2 cellular contexts compared by ENCODE assay signal in the genomic region with DNA sequence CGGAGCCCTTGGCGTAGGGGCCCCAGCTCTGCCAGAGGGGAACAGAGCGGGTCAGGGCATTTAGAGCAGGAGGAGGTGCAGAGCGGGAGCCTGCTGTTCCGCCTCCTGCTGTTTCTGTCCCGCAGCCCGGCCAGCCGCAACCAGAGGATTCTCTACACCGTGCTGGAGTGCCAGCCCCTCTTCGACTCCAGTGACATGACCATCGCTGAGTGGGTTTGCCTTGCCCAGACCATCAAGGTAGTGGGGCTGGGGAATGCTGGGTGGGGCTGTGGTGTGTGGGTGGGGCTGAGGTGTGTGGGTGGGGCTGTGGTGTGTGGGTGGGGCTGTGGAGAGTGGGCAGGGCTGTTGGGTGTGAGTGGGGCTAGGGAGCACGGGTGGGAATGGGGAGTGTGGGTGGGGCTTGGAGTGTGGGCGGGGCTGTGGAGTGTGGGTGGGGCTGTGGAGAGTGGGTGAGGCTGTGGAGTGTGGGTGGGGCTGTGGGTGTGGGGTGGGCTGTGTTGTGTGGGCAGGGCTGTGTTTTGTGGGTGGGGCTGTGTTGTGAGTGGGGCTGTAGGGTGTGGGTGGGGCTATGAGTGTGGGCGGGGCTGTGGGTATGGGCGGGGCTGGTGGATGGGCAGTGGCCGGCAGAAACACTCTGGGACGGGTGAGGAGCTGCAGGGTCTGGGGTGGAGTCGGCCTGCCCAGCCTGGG.
TF ChIP-seq lines count a peak whose summit lies in the region.

No MANE protein-coding gene starts in this region.

TF ChIP-seq in HepG2, 621 proteins besides CTCF, POLR2A, EP300 and RAD21:
- TF ChIP-seq SIX4 (CRISPR knock-in tag; IDR thresholded peaks at IDR 0.05) (no peak), ZNF354B (CRISPR knock-in tag; IDR thresholded peaks at IDR 0.05) (no peak), ZMAT3 (CRISPR knock-in tag; conservative IDR thresholded peaks at IDR 0.05) (no peak), RAD51 (IDR thresholded peaks at IDR 0.05; ENCODE audit: borderline replicate concordance) (no peak), NFE2 (CRISPR knock-in tag; IDR thresholded peaks at IDR 0.05) (no peak), ZMYM3 (CRISPR knock-in tag; IDR thresholded peaks at IDR 0.05) (no peak), MAFF (IDR thresholded peaks at IDR 0.05; ENCODE audit: low read depth, low read length) (no peak), MED8 (CRISPR knock-in tag; IDR thresholded peaks at IDR 0.05; ENCODE audit: insufficient replicate concordance) (no peak), EEA1 (CRISPR knock-in tag; IDR thresholded peaks at IDR 0.05; ENCODE audit: borderline replicate concordance) (no peak), ZNF619 (CRISPR knock-in tag; IDR thresholded peaks at IDR 0.05) (no peak), U2AF2 (IDR thresholded peaks at IDR 0.05; ENCODE audit: low read depth, low read length) (no peak), GLI4 (CRISPR knock-in tag; IDR thresholded peaks at IDR 0.05; ENCODE audit: borderline replicate concordance) (no peak), SRSF9 (IDR thresholded peaks at IDR 0.05; ENCODE audit: borderline replicate concordance, insufficient read depth, low read depth, low read length, poor library complexity, severe bottlenecking) (no peak), KLF12 (CRISPR knock-in tag; IDR thresholded peaks at IDR 0.05; ENCODE audit: borderline replicate concordance) (no peak), HNRNPUL1 (IDR thresholded peaks at IDR 0.05; ENCODE audit: low read depth, low read length) (no peak), NR1H2 (CRISPR knock-in tag; IDR thresholded peaks at IDR 0.05; ENCODE audit: borderline replicate concordance, low read depth) (no peak), SNRNP70 (IDR thresholded peaks at IDR 0.05; ENCODE audit: low read depth, low read length) (no peak)
- TF ChIP-seq, protein P1, sequence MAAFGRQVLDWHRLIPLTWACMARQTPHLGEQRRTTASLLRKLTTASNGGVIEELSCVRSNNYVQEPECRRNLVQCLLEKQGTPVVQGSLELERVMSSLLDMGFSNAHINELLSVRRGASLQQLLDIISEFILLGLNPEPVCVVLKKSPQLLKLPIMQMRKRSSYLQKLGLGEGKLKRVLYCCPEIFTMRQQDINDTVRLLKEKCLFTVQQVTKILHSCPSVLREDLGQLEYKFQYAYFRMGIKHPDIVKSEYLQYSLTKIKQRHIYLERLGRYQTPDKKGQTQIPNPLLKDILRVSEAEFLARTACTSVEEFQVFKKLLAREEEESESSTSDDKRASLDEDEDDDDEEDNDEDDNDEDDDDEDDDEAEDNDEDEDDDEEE (CRISPR knock-in tag; IDR thresholded peaks at IDR 0.05) = no peak
- TF ChIP-seq, protein P2, sequence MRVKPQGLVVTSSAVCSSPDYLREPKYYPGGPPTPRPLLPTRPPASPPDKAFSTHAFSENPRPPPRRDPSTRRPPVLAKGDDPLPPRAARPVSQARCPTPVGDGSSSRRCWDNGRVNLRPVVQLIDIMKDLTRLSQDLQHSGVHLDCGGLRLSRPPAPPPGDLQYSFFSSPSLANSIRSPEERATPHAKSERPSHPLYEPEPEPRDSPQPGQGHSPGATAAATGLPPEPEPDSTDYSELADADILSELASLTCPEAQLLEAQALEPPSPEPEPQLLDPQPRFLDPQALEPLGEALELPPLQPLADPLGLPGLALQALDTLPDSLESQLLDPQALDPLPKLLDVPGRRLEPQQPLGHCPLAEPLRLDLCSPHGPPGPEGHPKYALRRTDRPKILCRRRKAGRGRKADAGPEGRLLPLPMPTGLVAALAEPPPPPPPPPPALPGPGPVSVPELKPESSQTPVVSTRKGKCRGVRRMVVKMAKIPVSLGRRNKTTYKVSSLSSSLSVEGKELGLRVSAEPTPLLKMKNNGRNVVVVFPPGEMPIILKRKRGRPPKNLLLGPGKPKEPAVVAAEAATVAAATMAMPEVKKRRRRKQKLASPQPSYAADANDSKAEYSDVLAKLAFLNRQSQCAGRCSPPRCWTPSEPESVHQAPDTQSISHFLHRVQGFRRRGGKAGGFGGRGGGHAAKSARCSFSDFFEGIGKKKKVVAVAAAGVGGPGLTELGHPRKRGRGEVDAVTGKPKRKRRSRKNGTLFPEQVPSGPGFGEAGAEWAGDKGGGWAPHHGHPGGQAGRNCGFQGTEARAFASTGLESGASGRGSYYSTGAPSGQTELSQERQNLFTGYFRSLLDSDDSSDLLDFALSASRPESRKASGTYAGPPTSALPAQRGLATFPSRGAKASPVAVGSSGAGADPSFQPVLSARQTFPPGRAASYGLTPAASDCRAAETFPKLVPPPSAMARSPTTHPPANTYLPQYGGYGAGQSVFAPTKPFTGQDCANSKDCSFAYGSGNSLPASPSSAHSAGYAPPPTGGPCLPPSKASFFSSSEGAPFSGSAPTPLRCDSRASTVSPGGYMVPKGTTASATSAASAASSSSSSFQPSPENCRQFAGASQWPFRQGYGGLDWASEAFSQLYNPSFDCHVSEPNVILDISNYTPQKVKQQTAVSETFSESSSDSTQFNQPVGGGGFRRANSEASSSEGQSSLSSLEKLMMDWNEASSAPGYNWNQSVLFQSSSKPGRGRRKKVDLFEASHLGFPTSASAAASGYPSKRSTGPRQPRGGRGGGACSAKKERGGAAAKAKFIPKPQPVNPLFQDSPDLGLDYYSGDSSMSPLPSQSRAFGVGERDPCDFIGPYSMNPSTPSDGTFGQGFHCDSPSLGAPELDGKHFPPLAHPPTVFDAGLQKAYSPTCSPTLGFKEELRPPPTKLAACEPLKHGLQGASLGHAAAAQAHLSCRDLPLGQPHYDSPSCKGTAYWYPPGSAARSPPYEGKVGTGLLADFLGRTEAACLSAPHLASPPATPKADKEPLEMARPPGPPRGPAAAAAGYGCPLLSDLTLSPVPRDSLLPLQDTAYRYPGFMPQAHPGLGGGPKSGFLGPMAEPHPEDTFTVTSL (CRISPR knock-in tag; IDR thresholded peaks at IDR 0.05; ENCODE audit: borderline replicate concordance) = no peak
- TF ChIP-seq, protein P3, sequence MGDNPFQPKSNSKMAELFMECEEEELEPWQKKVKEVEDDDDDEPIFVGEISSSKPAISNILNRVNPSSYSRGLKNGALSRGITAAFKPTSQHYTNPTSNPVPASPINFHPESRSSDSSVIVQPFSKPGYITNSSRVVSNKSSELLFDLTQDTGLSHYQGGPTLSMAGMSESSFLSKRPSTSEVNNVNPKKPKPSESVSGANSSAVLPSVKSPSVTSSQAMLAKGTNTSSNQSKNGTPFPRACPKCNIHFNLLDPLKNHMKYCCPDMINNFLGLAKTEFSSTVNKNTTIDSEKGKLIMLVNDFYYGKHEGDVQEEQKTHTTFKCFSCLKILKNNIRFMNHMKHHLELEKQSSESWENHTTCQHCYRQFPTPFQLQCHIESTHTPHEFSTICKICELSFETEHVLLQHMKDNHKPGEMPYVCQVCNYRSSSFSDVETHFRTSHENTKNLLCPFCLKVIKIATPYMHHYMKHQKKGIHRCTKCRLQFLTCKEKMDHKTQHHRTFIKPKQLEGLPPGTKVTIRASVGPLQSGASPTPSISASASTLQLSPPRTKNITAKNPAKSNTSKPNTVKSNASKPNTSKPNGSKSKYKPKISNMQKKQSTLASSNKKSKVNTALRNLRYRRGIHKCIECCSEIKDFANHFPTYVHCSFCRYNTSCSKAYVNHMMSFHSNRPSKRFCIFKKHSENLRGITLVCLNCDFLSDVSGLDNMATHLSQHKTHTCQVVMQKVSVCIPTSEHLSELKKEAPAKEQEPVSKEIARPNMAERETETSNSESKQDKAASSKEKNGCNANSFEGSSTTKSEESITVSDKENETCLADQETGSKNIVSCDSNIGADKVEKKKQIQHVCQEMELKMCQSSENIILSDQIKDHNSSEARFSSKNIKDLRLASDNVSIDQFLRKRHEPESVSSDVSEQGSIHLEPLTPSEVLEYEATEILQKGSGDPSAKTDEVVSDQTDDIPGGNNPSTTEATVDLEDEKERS (CRISPR knock-in tag; IDR thresholded peaks at IDR 0.05) = no peak

TF ChIP-seq in WTC11, 78 proteins besides CTCF, POLR2A, EP300 and RAD21:
- TF ChIP-seq ZNF138 (CRISPR knock-in tag; conservative IDR thresholded peaks at IDR 0.05) (no peak), TP53 (CRISPR knock-in tag; IDR thresholded peaks at IDR 0.05) (no peak), NFYB (CRISPR knock-in tag; conservative IDR thresholded peaks at IDR 0.05; ENCODE audit: low read depth) (no peak), ZNF317 (CRISPR knock-in tag; IDR thresholded peaks at IDR 0.05; ENCODE audit: borderline replicate concordance, low read depth) (no peak), FOXP1 (CRISPR knock-in tag; IDR thresholded peaks at IDR 0.05; ENCODE audit: borderline replicate concordance) (no peak), HMGA2 (CRISPR knock-in tag; IDR thresholded peaks at IDR 0.05) (no peak), ZNF232 (CRISPR knock-in tag; IDR thresholded peaks at IDR 0.05) (no peak), NR2C2 (CRISPR knock-in tag; IDR thresholded peaks at IDR 0.05) (no peak), SOX15 (CRISPR knock-in tag; IDR thresholded peaks at IDR 0.05) (no peak), NFATC4 (CRISPR knock-in tag; IDR thresholded peaks at IDR 0.05) (no peak), SP1 (CRISPR knock-in tag; conservative IDR thresholded peaks at IDR 0.05) (no peak), ELF4 (CRISPR knock-in tag; IDR thresholded peaks at IDR 0.05; ENCODE audit: low read depth) (no peak), SMAD4 (CRISPR knock-in tag; IDR thresholded peaks at IDR 0.05) (no peak), ESRRA (CRISPR knock-in tag; IDR thresholded peaks at IDR 0.05; ENCODE audit: borderline replicate concordance) (no peak)
- TF ChIP-seq, protein P4, sequence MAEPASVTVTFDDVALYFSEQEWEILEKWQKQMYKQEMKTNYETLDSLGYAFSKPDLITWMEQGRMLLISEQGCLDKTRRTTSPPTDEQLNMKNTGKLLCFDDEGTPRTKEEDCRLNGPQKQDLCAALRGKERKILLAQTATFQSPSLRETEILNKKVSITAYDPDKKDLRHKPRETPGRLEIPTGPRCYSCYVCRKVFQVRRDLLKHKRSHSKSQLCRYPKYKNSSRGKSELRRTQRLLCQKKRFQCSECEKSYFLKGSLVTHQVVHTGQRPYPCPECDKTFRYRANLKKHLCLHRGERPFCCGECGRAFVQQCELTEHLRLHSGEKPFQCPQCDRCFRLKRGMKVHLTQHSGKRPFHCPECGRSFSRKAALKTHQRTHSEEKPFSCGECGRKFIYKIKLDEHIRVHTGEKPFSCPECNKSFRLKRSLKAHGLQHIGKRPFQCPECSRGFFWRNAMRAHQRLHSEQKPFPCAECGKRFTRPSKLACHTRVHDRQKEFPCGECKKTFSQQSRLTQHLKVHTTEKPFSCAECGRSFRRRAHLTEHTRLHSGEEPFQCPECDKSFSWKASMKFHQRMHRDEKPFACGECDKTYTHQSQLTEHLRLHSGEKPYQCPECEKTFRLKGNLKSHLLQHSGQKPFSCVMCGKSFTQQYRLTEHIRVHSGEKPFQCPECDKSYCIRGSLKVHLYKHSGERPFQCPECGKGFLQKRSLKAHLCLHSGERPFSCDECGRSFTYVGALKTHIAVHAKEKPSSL (CRISPR knock-in tag; conservative IDR thresholded peaks at IDR 0.05) = no peak
- TF ChIP-seq, protein P5, sequence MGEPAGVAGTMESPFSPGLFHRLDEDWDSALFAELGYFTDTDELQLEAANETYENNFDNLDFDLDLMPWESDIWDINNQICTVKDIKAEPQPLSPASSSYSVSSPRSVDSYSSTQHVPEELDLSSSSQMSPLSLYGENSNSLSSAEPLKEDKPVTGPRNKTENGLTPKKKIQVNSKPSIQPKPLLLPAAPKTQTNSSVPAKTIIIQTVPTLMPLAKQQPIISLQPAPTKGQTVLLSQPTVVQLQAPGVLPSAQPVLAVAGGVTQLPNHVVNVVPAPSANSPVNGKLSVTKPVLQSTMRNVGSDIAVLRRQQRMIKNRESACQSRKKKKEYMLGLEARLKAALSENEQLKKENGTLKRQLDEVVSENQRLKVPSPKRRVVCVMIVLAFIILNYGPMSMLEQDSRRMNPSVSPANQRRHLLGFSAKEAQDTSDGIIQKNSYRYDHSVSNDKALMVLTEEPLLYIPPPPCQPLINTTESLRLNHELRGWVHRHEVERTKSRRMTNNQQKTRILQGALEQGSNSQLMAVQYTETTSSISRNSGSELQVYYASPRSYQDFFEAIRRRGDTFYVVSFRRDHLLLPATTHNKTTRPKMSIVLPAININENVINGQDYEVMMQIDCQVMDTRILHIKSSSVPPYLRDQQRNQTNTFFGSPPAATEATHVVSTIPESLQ (CRISPR knock-in tag; IDR thresholded peaks at IDR 0.05) = no peak
- TF ChIP-seq, protein P6, sequence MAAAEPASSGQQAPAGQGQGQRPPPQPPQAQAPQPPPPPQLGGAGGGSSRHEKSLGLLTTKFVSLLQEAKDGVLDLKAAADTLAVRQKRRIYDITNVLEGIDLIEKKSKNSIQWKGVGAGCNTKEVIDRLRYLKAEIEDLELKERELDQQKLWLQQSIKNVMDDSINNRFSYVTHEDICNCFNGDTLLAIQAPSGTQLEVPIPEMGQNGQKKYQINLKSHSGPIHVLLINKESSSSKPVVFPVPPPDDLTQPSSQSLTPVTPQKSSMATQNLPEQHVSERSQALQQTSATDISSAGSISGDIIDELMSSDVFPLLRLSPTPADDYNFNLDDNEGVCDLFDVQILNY (CRISPR knock-in tag; IDR thresholded peaks at IDR 0.05) = no peak
- TF ChIP-seq, protein P7, sequence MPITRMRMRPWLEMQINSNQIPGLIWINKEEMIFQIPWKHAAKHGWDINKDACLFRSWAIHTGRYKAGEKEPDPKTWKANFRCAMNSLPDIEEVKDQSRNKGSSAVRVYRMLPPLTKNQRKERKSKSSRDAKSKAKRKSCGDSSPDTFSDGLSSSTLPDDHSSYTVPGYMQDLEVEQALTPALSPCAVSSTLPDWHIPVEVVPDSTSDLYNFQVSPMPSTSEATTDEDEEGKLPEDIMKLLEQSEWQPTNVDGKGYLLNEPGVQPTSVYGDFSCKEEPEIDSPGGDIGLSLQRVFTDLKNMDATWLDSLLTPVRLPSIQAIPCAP (CRISPR knock-in tag; IDR thresholded peaks at IDR 0.05) = no peak
- TF ChIP-seq, protein P8, sequence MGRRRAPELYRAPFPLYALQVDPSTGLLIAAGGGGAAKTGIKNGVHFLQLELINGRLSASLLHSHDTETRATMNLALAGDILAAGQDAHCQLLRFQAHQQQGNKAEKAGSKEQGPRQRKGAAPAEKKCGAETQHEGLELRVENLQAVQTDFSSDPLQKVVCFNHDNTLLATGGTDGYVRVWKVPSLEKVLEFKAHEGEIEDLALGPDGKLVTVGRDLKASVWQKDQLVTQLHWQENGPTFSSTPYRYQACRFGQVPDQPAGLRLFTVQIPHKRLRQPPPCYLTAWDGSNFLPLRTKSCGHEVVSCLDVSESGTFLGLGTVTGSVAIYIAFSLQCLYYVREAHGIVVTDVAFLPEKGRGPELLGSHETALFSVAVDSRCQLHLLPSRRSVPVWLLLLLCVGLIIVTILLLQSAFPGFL (CRISPR knock-in tag; IDR thresholded peaks at IDR 0.05; ENCODE audit: borderline replicate concordance) = no peak
- TF ChIP-seq, protein P9, sequence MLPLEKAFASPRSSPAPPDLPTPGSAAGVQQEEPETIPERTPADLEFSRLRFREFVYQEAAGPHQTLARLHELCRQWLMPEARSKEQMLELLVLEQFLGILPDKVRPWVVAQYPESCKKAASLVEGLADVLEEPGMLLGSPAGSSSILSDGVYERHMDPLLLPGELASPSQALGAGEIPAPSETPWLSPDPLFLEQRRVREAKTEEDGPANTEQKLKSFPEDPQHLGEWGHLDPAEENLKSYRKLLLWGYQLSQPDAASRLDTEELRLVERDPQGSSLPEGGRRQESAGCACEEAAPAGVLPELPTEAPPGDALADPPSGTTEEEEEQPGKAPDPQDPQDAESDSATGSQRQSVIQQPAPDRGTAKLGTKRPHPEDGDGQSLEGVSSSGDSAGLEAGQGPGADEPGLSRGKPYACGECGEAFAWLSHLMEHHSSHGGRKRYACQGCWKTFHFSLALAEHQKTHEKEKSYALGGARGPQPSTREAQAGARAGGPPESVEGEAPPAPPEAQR (CRISPR knock-in tag; IDR thresholded peaks at IDR 0.05) = no peak
